ENCODE assay signal across 14 cellular contexts in genomic region chr4:73006286-73006990, GRCh38.
DNase-seq lines count a peak whose midpoint lies in the region; ATAC-seq lines count a peak whose summit lies in the region.
"Had no signal": no experiment of that assay in that cellular context is flagged by ENCODE, and none has a peak within 500 bp of the region (broad histone marks: within the 10 kb centered on the region; RNA-seq: fewer than 3 reads in every experiment).

No MANE protein-coding gene starts in this region.

- H3K36me3 ChIP-seq in SJCRH30: no peaks in the 10 kb centered on the region
- H3K36me3 ChIP-seq: sigmoid colon had no signal

- DNase-seq in SJCRH30 (no peak), HCEC 1CT (no peak), NCI-H524 treated with DMSO at 0.1 percent for 48 hours (lab: John Stamatoyannopoulos, UW) (no peak), NCI-H2171 treated with DMSO at 0.1 percent for 48 hours (lab: John Stamatoyannopoulos, UW) (no peak), UCSD-AML1 (lab: John Stamatoyannopoulos, UW; ENCODE audit: unreplicated experiment) (no peak)
- DNase-seq: activated CD4-positive, alpha-beta T cell treated with anti-CD3 and anti-CD28 coated beads, Interleukin-2, amount 50 U/mL, for 4 hours; activated gamma-delta T cell; glutamatergic neuron; natural killer cell; sigmoid colon had no signal

- H3K4me3 ChIP-seq in SJCRH30: no peak overlapping the region
- H3K4me3 ChIP-seq: GM23338, sigmoid colon had no signal

- peak overlapping the region; percentile 59; the same call in 1 of the 2 replicates for H3K27ac ChIP-seq in SJCRH30
- H3K27ac ChIP-seq: sigmoid colon had no signal

- H3K27me3 ChIP-seq in SJCRH30: no peaks in the 10 kb centered on the region
- H3K27me3 ChIP-seq: sigmoid colon had no signal

- ATAC-seq in GM18868 (IDR thresholded peaks at IDR 0.05; ENCODE audit: unreplicated experiment): peak; percentile 94
- peak; percentile 88 for ATAC-seq in GM21515 (IDR thresholded peaks at IDR 0.05; ENCODE audit: unreplicated experiment)
- peak; percentile 68 for ATAC-seq in HG03060 (IDR thresholded peaks at IDR 0.05; ENCODE audit: low read depth, unreplicated experiment)
- ATAC-seq: GM23338, natural killer cell had no signal

- peaks cover 10% of the 10 kb centered on the region; the same call in 1 of the 2 replicates for H3K9me3 ChIP-seq in SJCRH30 (replicated peaks)
- H3K9me3 ChIP-seq: sigmoid colon had no signal

- peaks cover 25% of the 10 kb centered on the region for H3K4me1 ChIP-seq in SJCRH30
- H3K4me1 ChIP-seq: sigmoid colon had no signal
